ENCODE assay signal across 8 cellular contexts in the genomic region with DNA sequence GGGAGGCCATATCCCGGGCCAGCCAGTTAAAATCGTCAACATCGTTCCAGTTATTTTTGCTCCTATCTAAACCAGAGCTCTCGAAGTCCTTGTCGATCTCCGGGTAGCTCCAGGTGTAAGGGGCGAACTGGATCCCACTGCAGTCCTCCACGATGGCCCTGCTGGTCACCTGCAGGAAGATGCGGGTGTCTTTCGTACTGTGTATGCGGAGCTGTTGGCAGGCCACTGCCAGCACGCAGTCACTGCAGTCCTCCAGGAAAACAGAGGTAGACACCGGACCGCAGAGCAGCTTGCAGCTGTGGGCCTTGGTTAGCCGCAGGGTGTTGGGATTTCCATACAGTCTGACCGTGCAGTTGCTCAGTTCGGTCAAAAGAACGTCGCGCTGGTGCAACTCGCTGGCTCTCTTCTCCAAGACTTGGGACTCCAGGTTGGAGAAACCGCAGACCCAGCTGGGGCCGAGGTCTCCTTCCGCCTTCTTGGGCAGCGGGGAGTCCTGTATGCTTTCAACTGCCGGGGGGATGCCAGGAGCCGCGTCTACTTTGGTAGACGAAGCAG.
DNase-seq lines count a peak whose midpoint lies in the region; ATAC-seq and TF ChIP-seq lines count a peak whose summit lies in the region.

No MANE protein-coding gene starts in this region.

- in situ Hi-C loops in KBM-7 (cut with MboI; ENCODE audit: low pct_unique_long_range_greater_than_20kb, low sequenced_read_pairs) = no loop called here

- DNase-seq in ELF-1 (ENCODE audit: low read depth, low spot score) = peak; percentile 72
- DNase-seq in KBM-7 = peak; percentile 53
- DNase-seq in activated CD8-positive, alpha-beta memory T cell treated with anti-CD3 and anti-CD28 coated beads, Interleukin-2, amount 50 U/mL, for 48 hours = peak; percentile 67
- peak; percentile 31 for DNase-seq in fibroblast of peridontal ligament (ENCODE audit: extremely low read depth)
- DNase-seq in T1000 (lab: John Stamatoyannopoulos, UW) = no peak
- no peak for DNase-seq in dedifferentiated amniotic fluid mesenchymal stem cell (ENCODE audit: extremely low spot score)

- no peak for ATAC-seq in GM21381 (IDR thresholded peaks at IDR 0.05; ENCODE audit: unreplicated experiment)

- no peak for TF ChIP-seq CTCF in neutrophil (IDR thresholded peaks at IDR 0.05)

- H3K27me3 ChIP-seq in neutrophil = no peaks in the 10 kb centered on the region

- H3K27ac ChIP-seq in neutrophil = peak overlapping the region; percentile 91

- peaks cover 29 to 30% of the 10 kb centered on the region in 2 experiments for H3K4me1 ChIP-seq in neutrophil (ENCODE audit: control insufficient read depth in 1 of 2, insufficient read depth in 1 of 2, low read depth in 1 of 2, low read length in 1 of 2)

- H3K9me3 ChIP-seq in neutrophil = no peaks in the 10 kb centered on the region

- no peaks in the 10 kb centered on the region for H3K36me3 ChIP-seq in neutrophil

- H3K4me3 ChIP-seq in neutrophil (ENCODE audit: low read depth in 1 of 2, low read length in 1 of 2) = peak overlapping the region; percentile 97 to 100

Comparison
In these comparisons a context has a peak if more than half of its experiments do, and no peak if none do; other contexts are left out.
1. DNase-seq: peak in ELF-1 (single experiment), KBM-7 (single experiment), activated CD8-positive, alpha-beta memory T cell treated with anti-CD3 and anti-CD28 coated beads, Interleukin-2, amount 50 U/mL, for 48 hours (single experiment) and fibroblast of peridontal ligament (single experiment); none in T1000 (single experiment) and dedifferentiated amniotic fluid mesenchymal stem cell (single experiment).